ENCODE assay signal across 25 cellular contexts in the genomic region with DNA sequence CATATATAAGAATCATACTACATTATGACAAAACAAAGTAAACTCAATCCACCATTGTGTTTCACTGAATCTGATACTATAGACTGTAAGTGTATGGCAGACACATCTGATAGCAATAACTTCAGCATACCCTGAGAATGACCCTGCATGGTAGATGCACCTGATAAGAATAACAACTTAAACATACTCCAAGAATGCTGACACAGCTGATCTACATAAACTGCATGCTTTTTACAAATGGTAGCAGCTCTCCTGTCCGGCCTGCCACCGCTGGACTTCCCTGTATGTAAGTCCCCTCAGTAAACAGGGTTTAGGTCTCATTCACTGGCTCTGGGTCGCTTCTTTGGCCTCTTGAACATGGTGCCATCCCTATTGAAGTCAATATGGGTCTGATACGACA.
"Had no signal": no experiment of that assay in that cellular context is flagged by ENCODE, and none has a peak within 500 bp of the region (broad histone marks: within the 10 kb centered on the region; RNA-seq: fewer than 3 reads in every experiment).

No MANE protein-coding gene starts in this region.

- H3K27ac ChIP-seq: adrenal gland, colonic mucosa, RWPE1, SJSA1 had no signal

- DNase-seq: activated CD4-positive, alpha-beta T cell treated with anti-CD3 and anti-CD28 coated beads for 4 hours; activated CD8-positive, alpha-beta memory T cell treated with anti-CD3 and anti-CD28 coated beads, Interleukin-2, amount 50 U/mL, for 4 hours; activated CD8-positive, alpha-beta T cell treated with anti-CD3 and anti-CD28 coated beads for 36 hours; activated naive CD4-positive, alpha-beta T cell treated with anti-CD3 and anti-CD28 coated beads, Interleukin-2, amount 50 U/mL, for 16 hours; activated naive CD8-positive, alpha-beta T cell treated with anti-CD3 and anti-CD28 coated beads, Interleukin-2, amount 10 ng/mL, durations not matched to agents 7 days and 5 days; activated T-cell treated with anti-CD3 and anti-CD28 coated beads, Interleukin-2, amount 50 U/mL, for 72 hours; adrenal gland; anterior cingulate cortex; colonic mucosa; MG63; NCI-H146; NCI-H187 treated with DMSO at 0.1 percent for 48 hours; NCI-H2081 treated with DMSO at 0.1 percent for 48 hours; NCI-H2171; NCI-H2227 treated with DMSO at 0.1 percent for 48 hours; NCI-H446 treated with DMSO at 0.1 percent for 48 hours; NCI-H526 treated with DMSO at 0.1 percent for 48 hours; NK-92 treated with Interleukin-12 subunit alpha and Interleukin-12 subunit beta, amount 100 ng/mL, for 24 hours; OCI-M1; Right ventricle myocardium superior had no signal

- H3K27me3 Mint-ChIP-seq: activated CD8-positive, alpha-beta T cell treated with anti-CD3 and anti-CD28 coated beads for 36 hours; activated naive CD8-positive, alpha-beta T cell treated with anti-CD3 and anti-CD28 coated beads, Interleukin-2, amount 10 ng/mL, durations not matched to agents 7 days and 5 days had no signal

- ATAC-seq: activated CD4-positive, CD25-positive, alpha-beta regulatory T cell treated with anti-CD3 and anti-CD28 coated beads, Interleukin-2, amount 50 U/mL, for 24 hours; activated CD8-positive, alpha-beta T cell treated with anti-CD3 and anti-CD28 coated beads for 36 hours; activated T-cell treated with anti-CD3 and anti-CD28 coated beads, Interleukin-2, amount 50 U/mL, for 72 hours; Panc1 had no signal

- H3K4me3 ChIP-seq: adrenal gland, colonic mucosa, MG63, SJSA1 had no signal

- H3K4me1 ChIP-seq: adrenal gland, colonic mucosa, SJSA1 had no signal

- H3K9me3 ChIP-seq: adrenal gland, colonic mucosa, MG63, SJSA1 had no signal

- H3K36me3 ChIP-seq: adrenal gland, colonic mucosa, MG63, SJSA1 had no signal

- H3K9me3 Mint-ChIP-seq: activated CD8-positive, alpha-beta T cell treated with anti-CD3 and anti-CD28 coated beads for 36 hours; activated naive CD8-positive, alpha-beta T cell treated with anti-CD3 and anti-CD28 coated beads, Interleukin-2, amount 10 ng/mL, durations not matched to agents 7 days and 5 days; activated T-cell treated with anti-CD3 and anti-CD28 coated beads, Interleukin-2, amount 50 U/mL, for 72 hours; T-helper 1 cell treated with Interleukin-12 subunit alpha and Interleukin-12 subunit beta and Interleukin-4 antibody, amounts not matched to agents 30 μg/mL and 1 μg/mL, for 36 hours had no signal

- H3K36me3 Mint-ChIP-seq: activated naive CD8-positive, alpha-beta T cell treated with anti-CD3 and anti-CD28 coated beads, Interleukin-2, amount 10 ng/mL, durations not matched to agents 7 days and 5 days had no signal

- H3K27ac Mint-ChIP-seq: activated CD8-positive, alpha-beta T cell treated with anti-CD3 and anti-CD28 coated beads for 36 hours; activated naive CD8-positive, alpha-beta T cell treated with anti-CD3 and anti-CD28 coated beads, Interleukin-2, amount 10 ng/mL, durations not matched to agents 7 days and 5 days; activated T-cell treated with anti-CD3 and anti-CD28 coated beads, Interleukin-2, amount 50 U/mL, for 72 hours; T-helper 1 cell treated with Interleukin-12 subunit alpha and Interleukin-12 subunit beta and Interleukin-4 antibody, amounts not matched to agents 30 μg/mL and 1 μg/mL, for 36 hours had no signal

- H3K27me3 ChIP-seq: adrenal gland, colonic mucosa, MG63, SJSA1 had no signal

- H3K4me3 Mint-ChIP-seq: activated CD8-positive, alpha-beta T cell treated with anti-CD3 and anti-CD28 coated beads for 36 hours; activated naive CD8-positive, alpha-beta T cell treated with anti-CD3 and anti-CD28 coated beads, Interleukin-2, amount 10 ng/mL, durations not matched to agents 7 days and 5 days; activated T-cell treated with anti-CD3 and anti-CD28 coated beads, Interleukin-2, amount 50 U/mL, for 72 hours; T-helper 1 cell treated with Interleukin-12 subunit alpha and Interleukin-12 subunit beta and Interleukin-4 antibody, amounts not matched to agents 30 μg/mL and 1 μg/mL, for 36 hours had no signal
